In genomic region chr11:12662101-12662500, GRCh38 we compare ENCODE assay signal across 22 cellular contexts. TPM values are rescaled to one million over a fixed set of nuclear protein-coding genes. Genes with fewer than 3 reads are reported as not detected.
DNase-seq lines count a peak whose midpoint lies in the region; ATAC-seq and TF ChIP-seq lines count a peak whose summit lies in the region.
"Had no signal": no experiment of that assay in that cellular context is flagged by ENCODE, and none has a peak within 500 bp of the region (broad histone marks: within the 10 kb centered on the region; RNA-seq: fewer than 3 reads in every experiment).

No MANE protein-coding gene starts in this region.

- H3K36me3 Mint-ChIP-seq in activated CD4-positive, alpha-beta T cell treated with anti-CD3 and anti-CD28 coated beads, Interleukin-2, amount 10 ng/mL, durations not matched to agents 24 days and 14 days (ENCODE audit: low read depth): no peaks in the 10 kb centered on the region
- no peaks in the 10 kb centered on the region for H3K36me3 Mint-ChIP-seq in activated CD4-positive, alpha-beta T cell treated with anti-CD3 and anti-CD28 coated beads, Interleukin-2, amount 10 ng/mL, durations not matched to agents 7 days and 5 days (ENCODE audit: low read depth)
- no peaks in the 10 kb centered on the region for H3K36me3 Mint-ChIP-seq in mesothelial cell of epicardium
- no peaks in the 10 kb centered on the region for H3K36me3 Mint-ChIP-seq in progenitor cell of endocrine pancreas (ENCODE audit: insufficient read depth)
- H3K36me3 Mint-ChIP-seq: CD14-positive monocyte; CD4-positive, CD25-positive, alpha-beta regulatory T cell; CD8-positive, alpha-beta memory T cell had no signal

- no peaks in the 10 kb centered on the region for H3K4me1 Mint-ChIP-seq in activated CD4-positive, alpha-beta T cell treated with anti-CD3 and anti-CD28 coated beads, Interleukin-2, amount 10 ng/mL, durations not matched to agents 24 days and 14 days
- no peaks in the 10 kb centered on the region for H3K4me1 Mint-ChIP-seq in activated CD4-positive, alpha-beta T cell treated with anti-CD3 and anti-CD28 coated beads, Interleukin-2, amount 10 ng/mL, durations not matched to agents 7 days and 5 days
- H3K4me1 Mint-ChIP-seq in mesothelial cell of epicardium (peaks cover 4% of the 10 kb centered on the region), progenitor cell of endocrine pancreas (ENCODE audit: low read depth) (no peaks in the 10 kb centered on the region)
- H3K4me1 Mint-ChIP-seq: CD14-positive monocyte; CD4-positive, alpha-beta memory T cell; CD4-positive, CD25-positive, alpha-beta regulatory T cell; CD8-positive, alpha-beta memory T cell had no signal

- POLR2A ChIA-PET in activated CD4-positive, alpha-beta T cell treated with anti-CD3 and anti-CD28 coated beads, Interleukin-2, amount 10 ng/mL, durations not matched to agents 7 days and 5 days (lab: Charles Lee): no interaction called here

- intact Hi-C loops in activated CD4-positive, alpha-beta T cell treated with anti-CD3 and anti-CD28 coated beads, Interleukin-2, amount 10 ng/mL, durations not matched to agents 24 days and 14 days (cut with micrococcal nuclease): no loop called here

- peak; percentile 9 for DNase-seq in activated CD4-positive, alpha-beta T cell treated with anti-CD3 and anti-CD28 coated beads, Interleukin-2, amount 10 ng/mL, durations not matched to agents 24 days and 14 days
- DNase-seq in activated CD4-positive, alpha-beta T cell treated with anti-CD3 and anti-CD28 coated beads, Interleukin-2, amount 10 ng/mL, durations not matched to agents 7 days and 5 days: no peak
- no peak for DNase-seq in mesothelial cell of epicardium (ENCODE audit: low spot score in 2 of 2, unreplicated experiment in 2 of 2)
- DNase-seq in progenitor cell of endocrine pancreas (ENCODE audit: low spot score, unreplicated experiment): no peak
- DNase-seq in A172 (ENCODE audit: low spot score): no peak
- DNase-seq: ACHN; BE2C; C1 segment of cervical spinal cord; CD4-positive, alpha-beta memory T cell; CD4-positive, CD25-positive, alpha-beta regulatory T cell; CD8-positive, alpha-beta memory T cell; COR-L47; DMS 273 treated with DMSO at 0.1 percent for 48 hours; DMS153; DMS53; DMS79; DND-41; EL; GDM1 had no signal

- TF ChIP-seq CTCF in mesothelial cell of epicardium (IDR thresholded peaks at IDR 0.05; ENCODE audit: unreplicated experiment) (no peak), progenitor cell of endocrine pancreas (IDR thresholded peaks at IDR 0.05; ENCODE audit: unreplicated experiment) (no peak)

- no peak overlapping the region for H3K4me3 Mint-ChIP-seq in activated CD4-positive, alpha-beta T cell treated with anti-CD3 and anti-CD28 coated beads, Interleukin-2, amount 10 ng/mL, durations not matched to agents 24 days and 14 days
- no peak overlapping the region for H3K4me3 Mint-ChIP-seq in activated CD4-positive, alpha-beta T cell treated with anti-CD3 and anti-CD28 coated beads, Interleukin-2, amount 10 ng/mL, durations not matched to agents 7 days and 5 days
- H3K4me3 Mint-ChIP-seq in mesothelial cell of epicardium (no peak overlapping the region), progenitor cell of endocrine pancreas (ENCODE audit: low read depth) (no peak overlapping the region)
- H3K4me3 Mint-ChIP-seq: CD14-positive monocyte; CD4-positive, alpha-beta memory T cell; CD4-positive, CD25-positive, alpha-beta regulatory T cell; CD8-positive, alpha-beta memory T cell had no signal

- H3K27me3 Mint-ChIP-seq in activated CD4-positive, alpha-beta T cell treated with anti-CD3 and anti-CD28 coated beads, Interleukin-2, amount 10 ng/mL, durations not matched to agents 24 days and 14 days: peaks cover 28% of the 10 kb centered on the region
- H3K27me3 Mint-ChIP-seq in activated CD4-positive, alpha-beta T cell treated with anti-CD3 and anti-CD28 coated beads, Interleukin-2, amount 10 ng/mL, durations not matched to agents 7 days and 5 days: peaks cover 40% of the 10 kb centered on the region
- H3K27me3 Mint-ChIP-seq in mesothelial cell of epicardium (ENCODE audit: low read depth) (no peaks in the 10 kb centered on the region), progenitor cell of endocrine pancreas (peaks cover 14% of the 10 kb centered on the region)

- no peak overlapping the region for H3K27ac Mint-ChIP-seq in activated CD4-positive, alpha-beta T cell treated with anti-CD3 and anti-CD28 coated beads, Interleukin-2, amount 10 ng/mL, durations not matched to agents 24 days and 14 days
- no peak overlapping the region for H3K27ac Mint-ChIP-seq in activated CD4-positive, alpha-beta T cell treated with anti-CD3 and anti-CD28 coated beads, Interleukin-2, amount 10 ng/mL, durations not matched to agents 7 days and 5 days
- peak overlapping the region; percentile 60 for H3K27ac Mint-ChIP-seq in mesothelial cell of epicardium
- peak overlapping the region; percentile 57 for H3K27ac Mint-ChIP-seq in progenitor cell of endocrine pancreas
- H3K27ac Mint-ChIP-seq: CD14-positive monocyte; CD4-positive, alpha-beta memory T cell; CD4-positive, CD25-positive, alpha-beta regulatory T cell; CD8-positive, alpha-beta memory T cell had no signal

- CTCF ChIA-PET in activated CD4-positive, alpha-beta T cell treated with anti-CD3 and anti-CD28 coated beads, Interleukin-2, amount 10 ng/mL, durations not matched to agents 7 days and 5 days (lab: Charles Lee): no interaction called here

- ATAC-seq in GM18870 (IDR thresholded peaks at IDR 0.05; ENCODE audit: unreplicated experiment): no peak
- ATAC-seq: GM12878 had no signal

- no peaks in the 10 kb centered on the region for H3K9me3 Mint-ChIP-seq in activated CD4-positive, alpha-beta T cell treated with anti-CD3 and anti-CD28 coated beads, Interleukin-2, amount 10 ng/mL, durations not matched to agents 24 days and 14 days
- H3K9me3 Mint-ChIP-seq in activated CD4-positive, alpha-beta T cell treated with anti-CD3 and anti-CD28 coated beads, Interleukin-2, amount 10 ng/mL, durations not matched to agents 7 days and 5 days: no peaks in the 10 kb centered on the region
- peaks cover 14% of the 10 kb centered on the region for H3K9me3 Mint-ChIP-seq in mesothelial cell of epicardium
- no peaks in the 10 kb centered on the region for H3K9me3 Mint-ChIP-seq in progenitor cell of endocrine pancreas (ENCODE audit: low read depth)

RNA-seq across cellular contexts. Expression of gene TEAD1, which starts 12.1 kb away (rescaled TPM):
- 0.49 and 0.66 TPM in 2 replicates for total RNA-seq in activated CD4-positive, alpha-beta T cell treated with anti-CD3 and anti-CD28 coated beads, Interleukin-2, amount 10 ng/mL, durations not matched to agents 24 days and 14 days
- under 1 TPM; 0.12 to 0.15 TPM for total RNA-seq in activated CD4-positive, alpha-beta T cell treated with anti-CD3 and anti-CD28 coated beads, Interleukin-2, amount 10 ng/mL, durations not matched to agents 7 days and 5 days
- total RNA-seq in mesothelial cell of epicardium (156 to 163 TPM (median 161 TPM) in 3 replicates), progenitor cell of endocrine pancreas (92.4 and 95.8 TPM in 2 replicates)
- total RNA-seq in A172 (2014; rRNA removed; shearing (Covaris generic)): 69.5 and 92.5 TPM in 2 replicates

Comparison
In these comparisons a context has a peak if more than half of its experiments do, and no peak if none do; other contexts are left out.
1. H3K27ac Mint-ChIP-seq: peak in mesothelial cell of epicardium (single experiment) and progenitor cell of endocrine pancreas (single experiment); none in activated CD4-positive, alpha-beta T cell treated with anti-CD3 and anti-CD28 coated beads, Interleukin-2, amount 10 ng/mL, durations not matched to agents 24 days and 14 days (single experiment) and activated CD4-positive, alpha-beta T cell treated with anti-CD3 and anti-CD28 coated beads, Interleukin-2, amount 10 ng/mL, durations not matched to agents 7 days and 5 days (single experiment).
2. RNA of gene TEAD1, which starts 12.1 kb away (total RNA-seq): 156 to 163 TPM in mesothelial cell of epicardium, 69.5 to 92.5 TPM in A172 and 92.4 to 95.8 TPM in progenitor cell of endocrine pancreas; 0.49 to 0.66 TPM in activated CD4-positive, alpha-beta T cell treated with anti-CD3 and anti-CD28 coated beads, Interleukin-2, amount 10 ng/mL, durations not matched to agents 24 days and 14 days and 0.12 to 0.15 TPM in activated CD4-positive, alpha-beta T cell treated with anti-CD3 and anti-CD28 coated beads, Interleukin-2, amount 10 ng/mL, durations not matched to agents 7 days and 5 days; every median in the first group is over 10 times any median in the second.